Comparison of ENCODE assay signal across 10 cellular contexts in genomic region chr7:73342645-73343044, GRCh38. TPM values are rescaled to one million over a fixed set of nuclear protein-coding genes. Genes with fewer than 3 reads are reported as not detected.
A peak's percentile ranks its signal among the peaks of the same experiment; 100 is the strongest.
DNase-seq lines count a peak whose midpoint lies in the region; FAIRE-seq and TF ChIP-seq lines count a peak whose summit lies in the region.
"Had no signal": no experiment of that assay in that cellular context is flagged by ENCODE, and none has a peak within 500 bp of the region (broad histone marks: within the 10 kb centered on the region; RNA-seq: fewer than 3 reads in every experiment).

No MANE protein-coding gene starts in this region.

- H3K27me3 ChIP-seq in endothelial cell of umbilical vein (ENCODE audit: control insufficient read depth in 2 of 2, insufficient read depth in 2 of 2, low read length in 2 of 2): peaks cover 2% of the 10 kb centered on the region in 2 experiments
- no peaks in the 10 kb centered on the region for H3K27me3 ChIP-seq in Peyer's patch

- no peak overlapping the region for H3K27ac Mint-ChIP-seq in nephron progenitor cell
- no peak overlapping the region for H3K27ac Mint-ChIP-seq in activated CD4-positive, alpha-beta memory T cell treated with anti-CD3 and anti-CD28 coated beads, Interleukin-2, amount 10 ng/mL, durations not matched to agents 7 days and 5 days

- H3K27ac ChIP-seq in endothelial cell of umbilical vein (ENCODE audit: insufficient read depth, low read depth, low read length) (no peak overlapping the region), Peyer's patch (no peak overlapping the region)

- H3K9me3 ChIP-seq in endothelial cell of umbilical vein (replicated peaks; ENCODE audit: control insufficient read depth, insufficient read depth, low read length) (no peaks in the 10 kb centered on the region), Peyer's patch (no peaks in the 10 kb centered on the region)

- TF ChIP-seq CTCF in AG10803 (conservative IDR thresholded peaks at IDR 0.05; ENCODE audit: low read length) (peak; percentile 81), endothelial cell of umbilical vein (IDR thresholded peaks at IDR 0.05; ENCODE audit: extremely low read depth in 1 of 2, insufficient read depth in 1 of 2, low read depth in 1 of 2, low read length in 2 of 2) (peak in 1 of 2 donors; percentile 52), nephron progenitor cell (IDR thresholded peaks at IDR 0.05) (peak; percentile 37), Peyer's patch (IDR thresholded peaks at IDR 0.05) (peak in 3 of 6 experiments; percentile 22 to 31 (median 30))

- H3K4me3 ChIP-seq in AG10803 (ENCODE audit: low read length): peak overlapping the region; percentile 23
- no peak overlapping the region for H3K4me3 ChIP-seq in endothelial cell of umbilical vein (replicated peaks in 1 of 3; ENCODE audit: insufficient read depth in 1 of 3, low read depth in 1 of 3, low read length in 3 of 3)
- H3K4me3 ChIP-seq in Peyer's patch: peak overlapping the region in 1 of 4 donors; percentile 6
- H3K4me3 ChIP-seq: GM12878 had no signal

- no peak overlapping the region for H3K9ac ChIP-seq in endothelial cell of umbilical vein (replicated peaks; ENCODE audit: extremely low read depth, insufficient read depth, low read length)

- peaks cover 42% of the 10 kb centered on the region for H3K4me1 Mint-ChIP-seq in nephron progenitor cell
- H3K4me1 Mint-ChIP-seq in activated CD4-positive, alpha-beta memory T cell treated with anti-CD3 and anti-CD28 coated beads, Interleukin-2, amount 10 ng/mL, durations not matched to agents 7 days and 5 days: no peaks in the 10 kb centered on the region

- FAIRE-seq in endothelial cell of umbilical vein (lab: Jason Lieb, UNC): no peak
- FAIRE-seq: GM12878 had no signal

- H3K4me3 Mint-ChIP-seq in nephron progenitor cell: no peak overlapping the region
- no peak overlapping the region for H3K4me3 Mint-ChIP-seq in activated CD4-positive, alpha-beta memory T cell treated with anti-CD3 and anti-CD28 coated beads, Interleukin-2, amount 10 ng/mL, durations not matched to agents 7 days and 5 days

- intact Hi-C loops in endothelial cell of umbilical vein (cut with micrococcal nuclease): loop anchor here (5.0 kb wide), 1 partner anchor 110 kb away; no protein-coding TSS in a partner anchor

- no peak for TF ChIP-seq POLR2A in endothelial cell of umbilical vein (IDR thresholded peaks at IDR 0.05; ENCODE audit: low read depth, low read length)
- TF ChIP-seq POLR2A in Peyer's patch (IDR thresholded peaks at IDR 0.05): no peak

- no TSS peak for BruUV-seq in endothelial cell of umbilical vein (replicated peaks; lab: Mats Ljungman, UMichigan)

- no peak overlapping the region for H3K4me2 ChIP-seq in endothelial cell of umbilical vein (ENCODE audit: insufficient read depth, low read length)

- H3K4me1 ChIP-seq in endothelial cell of umbilical vein (ENCODE audit: control insufficient read depth, extremely low read depth, insufficient read depth, low read length): no peaks in the 10 kb centered on the region
- no peaks in the 10 kb centered on the region for H3K4me1 ChIP-seq in Peyer's patch

- H3K36me3 ChIP-seq in endothelial cell of umbilical vein (ENCODE audit: control insufficient read depth in 2 of 2, extremely low read depth in 1 of 2, insufficient read depth in 2 of 2, low read length in 2 of 2) (no peaks in the 10 kb centered on the region), Peyer's patch (no peaks in the 10 kb centered on the region)

- peaks cover 11% of the 10 kb centered on the region for H3K27me3 Mint-ChIP-seq in nephron progenitor cell (ENCODE audit: low read depth, poor library complexity)
- H3K27me3 Mint-ChIP-seq in activated CD4-positive, alpha-beta memory T cell treated with anti-CD3 and anti-CD28 coated beads, Interleukin-2, amount 10 ng/mL, durations not matched to agents 7 days and 5 days: peaks cover 6% of the 10 kb centered on the region

- H3K36me3 Mint-ChIP-seq in nephron progenitor cell (ENCODE audit: low read depth): no peaks in the 10 kb centered on the region
- no peaks in the 10 kb centered on the region for H3K36me3 Mint-ChIP-seq in activated CD4-positive, alpha-beta memory T cell treated with anti-CD3 and anti-CD28 coated beads, Interleukin-2, amount 10 ng/mL, durations not matched to agents 7 days and 5 days (ENCODE audit: low read depth)

- DNase-seq in AG10803 (ENCODE audit: low read depth) (peak; percentile 58), NCI-H1694 treated with DMSO at 0.1 percent for 48 hours (lab: John Stamatoyannopoulos, UW) (peak; percentile 39), endothelial cell of umbilical vein (ENCODE audit: low read depth, low spot score) (peak; percentile 53), nephron progenitor cell (no peak), T1000 (lab: John Stamatoyannopoulos, UW) (no peak), T-helper 2 cell (no peak), Peyer's patch (no peak)
- DNase-seq in activated CD4-positive, alpha-beta memory T cell treated with anti-CD3 and anti-CD28 coated beads, Interleukin-2, amount 10 ng/mL, durations not matched to agents 7 days and 5 days: no peak

- dilution Hi-C loops in endothelial cell of umbilical vein (cut with MboI; ENCODE audit: extremely low pct_ligation_motif_present, low sequenced_read_pairs): no loop called here

- POLR2A ChIA-PET in endothelial cell of umbilical vein (lab: Charles Lee): interaction anchor here (1.8 kb wide), 1 partner anchor 13 kb away, joined by 4 read pairs; no protein-coding TSS in a partner anchor
- POLR2A ChIA-PET in activated CD4-positive, alpha-beta memory T cell treated with anti-CD3 and anti-CD28 coated beads, Interleukin-2, amount 10 ng/mL, durations not matched to agents 7 days and 5 days (lab: Charles Lee): no interaction called here

- no peaks in the 10 kb centered on the region for H4K20me1 ChIP-seq in endothelial cell of umbilical vein (replicated peaks; ENCODE audit: control insufficient read depth, extremely low read depth, insufficient read depth, low read length)

- no peaks in the 10 kb centered on the region for H3K9me1 ChIP-seq in endothelial cell of umbilical vein (replicated peaks; ENCODE audit: control insufficient read depth, extremely low read depth, insufficient read depth, low read length)

- no peaks in the 10 kb centered on the region for H3K9me3 Mint-ChIP-seq in nephron progenitor cell
- H3K9me3 Mint-ChIP-seq in activated CD4-positive, alpha-beta memory T cell treated with anti-CD3 and anti-CD28 coated beads, Interleukin-2, amount 10 ng/mL, durations not matched to agents 7 days and 5 days: no peaks in the 10 kb centered on the region

- CTCF ChIA-PET in endothelial cell of umbilical vein (lab: Charles Lee): interaction anchor here (0.6 to 5.0 kb wide), 17 partner anchors 10 to 392 kb away, joined by 3 to 71 read pairs (median 4); no protein-coding TSS in a partner anchor
- CTCF ChIA-PET in activated CD4-positive, alpha-beta memory T cell treated with anti-CD3 and anti-CD28 coated beads, Interleukin-2, amount 10 ng/mL, durations not matched to agents 7 days and 5 days (lab: Charles Lee): no interaction called here

- no peaks in the 10 kb centered on the region for H3K79me2 ChIP-seq in endothelial cell of umbilical vein (ENCODE audit: control insufficient read depth, insufficient read depth, low read length)

- peak overlapping the region; percentile 0 for H2AFZ ChIP-seq in endothelial cell of umbilical vein (ENCODE audit: low read depth, low read length)

TF ChIP-seq in endothelial cell of umbilical vein, 7 proteins besides CTCF, POLR2A, EP300 and RAD21 (continues in another document):
- TF ChIP-seq JUN (IDR thresholded peaks at IDR 0.05; ENCODE audit: borderline replicate concordance, insufficient read depth, insufficient read length, low read depth): no peak
- no peak for TF ChIP-seq FOS (IDR thresholded peaks at IDR 0.05; ENCODE audit: borderline replicate concordance, insufficient read depth, low read length)
- no peak for TF ChIP-seq GATA2 (IDR thresholded peaks at IDR 0.05; ENCODE audit: insufficient read depth, insufficient read length, low read depth, low read length)

RNA-seq across cellular contexts. Expression of gene FKBP6, which starts 14.7 kb away (rescaled TPM):
- total RNA-seq in endothelial cell of umbilical vein (not detected in 2 replicates), Peyer's patch (not detected)
- 0.04 TPM in 1 of 2 replicates, not detected in the other for polyA plus RNA-seq in endothelial cell of umbilical vein
- polyA plus RNA-seq in endothelial cell of umbilical vein (2011; cell fraction: cytosol; rRNA removed): not detected in 2 replicates
- polyA plus RNA-seq in endothelial cell of umbilical vein (2011; cell fraction: nucleus; rRNA removed): not detected in 2 replicates
- not detected in 2 replicates for polyA plus RNA-seq in endothelial cell of umbilical vein (2012)
- not detected in 2 replicates for polyA minus RNA-seq in endothelial cell of umbilical vein
- polyA minus RNA-seq in endothelial cell of umbilical vein (2011; cell fraction: cytosol; rRNA and poly(A)+ RNA removed): not detected
- not detected in 2 replicates for polyA minus RNA-seq in endothelial cell of umbilical vein (2011; cell fraction: nucleus; rRNA and poly(A)+ RNA removed)
- not detected for total RNA-seq in activated CD4-positive, alpha-beta memory T cell treated with anti-CD3 and anti-CD28 coated beads, Interleukin-2, amount 10 ng/mL, durations not matched to agents 7 days and 5 days
- total RNA-seq: GM12878, pulmonary artery endothelial cell had no signal
- polyA plus RNA-seq: GM12878 had no signal

RNA-seq across cellular contexts. Expression of gene TRIM50, which starts 14.8 kb away (rescaled TPM):
- total RNA-seq in endothelial cell of umbilical vein (not detected in 2 replicates), Peyer's patch (1 to 10 TPM in 3 of 4 donors, not detected in 1; 1.1 to 5.4 (median 2.6) TPM)
- polyA plus RNA-seq in endothelial cell of umbilical vein: not detected in 2 replicates
- polyA plus RNA-seq in endothelial cell of umbilical vein (2011; cell fraction: cytosol; rRNA removed): not detected in 2 replicates
- polyA plus RNA-seq in endothelial cell of umbilical vein (2011; cell fraction: nucleus; rRNA removed): not detected in 2 replicates
- polyA plus RNA-seq in endothelial cell of umbilical vein (2012): not detected in 2 replicates
- not detected in 2 replicates for polyA minus RNA-seq in endothelial cell of umbilical vein
- not detected for polyA minus RNA-seq in endothelial cell of umbilical vein (2011; cell fraction: cytosol; rRNA and poly(A)+ RNA removed)
- not detected in 2 replicates for polyA minus RNA-seq in endothelial cell of umbilical vein (2011; cell fraction: nucleus; rRNA and poly(A)+ RNA removed)
- total RNA-seq in activated CD4-positive, alpha-beta memory T cell treated with anti-CD3 and anti-CD28 coated beads, Interleukin-2, amount 10 ng/mL, durations not matched to agents 7 days and 5 days: not detected
- total RNA-seq: GM12878, pulmonary artery endothelial cell had no signal
- polyA plus RNA-seq: GM12878 had no signal

RNA-seq across cellular contexts. Expression of gene NSUN5, which starts 34.0 kb away (rescaled TPM):
- total RNA-seq in endothelial cell of umbilical vein (4.5 and 6.8 TPM in 2 replicates), Peyer's patch (10 to 100 TPM; 18.2 to 27.7 (median 25.2) TPM)
- polyA plus RNA-seq in endothelial cell of umbilical vein: 4.1 and 6.3 TPM in 2 replicates
- polyA plus RNA-seq in endothelial cell of umbilical vein (2011; cell fraction: cytosol; rRNA removed): 2.9 and 3.3 TPM in 2 replicates
- polyA plus RNA-seq in endothelial cell of umbilical vein (2011; cell fraction: nucleus; rRNA removed): 4.8 and 5.3 TPM in 2 replicates
- 2.3 and 3.7 TPM in 2 replicates for polyA plus RNA-seq in endothelial cell of umbilical vein (2012)
- 1.4 and 3.5 TPM in 2 replicates for polyA minus RNA-seq in endothelial cell of umbilical vein
- 30.9 TPM for polyA minus RNA-seq in endothelial cell of umbilical vein (2011; cell fraction: cytosol; rRNA and poly(A)+ RNA removed)
- 1.5 and 2.1 TPM in 2 replicates for polyA minus RNA-seq in endothelial cell of umbilical vein (2011; cell fraction: nucleus; rRNA and poly(A)+ RNA removed)
- 10 to 100 TPM; 42.9 to 44.7 TPM for total RNA-seq in activated CD4-positive, alpha-beta memory T cell treated with anti-CD3 and anti-CD28 coated beads, Interleukin-2, amount 10 ng/mL, durations not matched to agents 7 days and 5 days

Comparison
In these comparisons a context has a peak if more than half of its experiments do, and no peak if none do; other contexts are left out.
1. DNase-seq: peak in AG10803 (single experiment), NCI-H1694 treated with DMSO at 0.1 percent for 48 hours (single experiment) and endothelial cell of umbilical vein (single experiment); none in nephron progenitor cell (single experiment), activated CD4-positive, alpha-beta memory T cell treated with anti-CD3 and anti-CD28 coated beads, Interleukin-2, amount 10 ng/mL, durations not matched to agents 7 days and 5 days (single experiment), T1000 (single experiment), T-helper 2 cell (0 of 5) and Peyer's patch (0 of 3).